1 cellular context compared by ENCODE assay signal in the genomic region with DNA sequence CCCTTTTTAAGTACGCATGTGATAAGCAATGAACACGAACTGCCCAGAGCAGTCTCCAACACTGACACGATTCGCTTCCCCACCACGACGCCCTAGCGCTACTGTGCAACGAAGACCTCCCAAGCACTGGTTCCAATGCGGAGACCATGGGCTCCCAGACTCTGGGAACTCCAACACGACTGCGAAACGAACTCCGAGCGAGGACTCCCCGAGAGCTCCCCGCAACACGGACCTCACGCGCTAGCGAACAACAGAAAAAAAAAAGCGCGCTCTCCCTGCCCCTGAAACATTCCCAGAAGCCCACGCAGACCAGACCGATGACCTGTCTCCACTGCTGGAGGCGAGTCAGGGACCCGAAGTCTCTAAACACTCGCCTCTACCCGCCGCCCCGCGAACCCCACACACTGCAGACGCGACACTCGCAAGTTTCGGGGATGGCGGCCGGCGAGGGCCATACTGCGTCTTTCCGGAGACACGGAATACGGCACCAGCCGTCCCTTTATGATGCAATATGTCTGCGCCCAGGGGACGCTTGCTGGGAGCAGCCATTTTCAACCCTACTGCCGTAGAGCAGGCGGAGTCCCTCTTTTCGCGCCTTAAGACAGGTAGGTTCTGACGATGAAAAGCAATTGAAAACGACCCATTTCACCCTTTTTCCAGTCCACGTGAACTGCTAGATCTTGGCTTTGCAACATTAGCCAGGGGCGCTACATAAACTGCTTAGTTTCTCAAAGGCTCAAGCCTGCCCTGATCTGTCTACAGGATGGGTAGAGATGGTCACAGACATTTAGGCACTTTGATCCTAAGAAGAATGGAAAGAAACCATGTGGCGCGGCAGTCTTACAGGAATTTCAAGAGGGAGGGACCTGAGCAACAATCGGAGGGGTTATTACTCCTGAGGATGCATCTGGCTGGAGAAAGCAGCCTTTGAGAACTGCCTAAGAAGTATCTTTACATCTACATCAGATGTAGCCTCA.
TF ChIP-seq lines count a peak whose summit lies in the region.

TSS of gene ZNF577 (minus strand) at position 430 of the 977 bp plus-strand sequence. CDS start 7,569 bp downstream, outside the sequence.

TF ChIP-seq in HEK293, 187 proteins besides CTCF, POLR2A, EP300 and RAD21 (continued from another document and continues in another):
- TF ChIP-seq REST (tag by site-specific recombination; IDR thresholded peaks at IDR 0.05) (no peak), ZNF350 (tag by site-specific recombination; IDR thresholded peaks at IDR 0.05) (no peak), ZNF174 (tag by site-specific recombination; IDR thresholded peaks at IDR 0.05) (no peak), KLF10 (tag by site-specific recombination; IDR thresholded peaks at IDR 0.05) (no peak), ZNF692 (tag by site-specific recombination; IDR thresholded peaks at IDR 0.05) (peak; percentile 48; the same call in 1 of the 2 replicates), ZNF792 (tag by site-specific recombination; IDR thresholded peaks at IDR 0.05) (no peak), TRIM28 (IDR thresholded peaks at IDR 0.05; ENCODE audit: borderline replicate concordance, low read length) (no peak), ZNF223 (tag by site-specific recombination; IDR thresholded peaks at IDR 0.05) (no peak), ZIC2 (tag by site-specific recombination; IDR thresholded peaks at IDR 0.05) (no peak), ZNF777 (tag by site-specific recombination; IDR thresholded peaks at IDR 0.05; ENCODE audit: borderline replicate concordance) (no peak), SALL2 (tag by site-specific recombination; IDR thresholded peaks at IDR 0.05; ENCODE audit: borderline replicate concordance) (no peak), SP3 (tag by site-specific recombination; IDR thresholded peaks at IDR 0.05) (peak; percentile 61), ZNF529 (tag by site-specific recombination; IDR thresholded peaks at IDR 0.05; ENCODE audit: insufficient replicate concordance) (no peak), ZNF148 (tag by site-specific recombination; IDR thresholded peaks at IDR 0.05; ENCODE audit: borderline replicate concordance) (no peak), ZFP3 (tag by site-specific recombination; IDR thresholded peaks at IDR 0.05; ENCODE audit: low read depth) (no peak), ZNF645 (tag by site-specific recombination; IDR thresholded peaks at IDR 0.05) (no peak), ZNF248 (tag by site-specific recombination; IDR thresholded peaks at IDR 0.05) (no peak), PATZ1 (tag by site-specific recombination; IDR thresholded peaks at IDR 0.05) (0 out of 2 replicates have a peak, but pooled peaks have one; percentile 25), ZNF837 (tag by site-specific recombination; IDR thresholded peaks at IDR 0.05) (no peak), ZNF555 (tag by site-specific recombination; conservative IDR thresholded peaks at IDR 0.05) (no peak), ZNF701 (tag by site-specific recombination; IDR thresholded peaks at IDR 0.05) (no peak), GLIS1 (tag by site-specific recombination; IDR thresholded peaks at IDR 0.05) (0 out of 2 replicates have a peak, but pooled peaks have one; percentile 16), ZNF544 (tag by site-specific recombination; IDR thresholded peaks at IDR 0.05) (no peak), ZNF658 (tag by site-specific recombination; IDR thresholded peaks at IDR 0.05) (no peak), ZNF660 (tag by site-specific recombination; IDR thresholded peaks at IDR 0.05) (no peak), ZNF626 (tag by site-specific recombination; IDR thresholded peaks at IDR 0.05) (0 out of 2 replicates have a peak, but pooled peaks have one; percentile 14), ZNF416 (tag by site-specific recombination; IDR thresholded peaks at IDR 0.05) (no peak), ZNF302 (tag by site-specific recombination; IDR thresholded peaks at IDR 0.05; ENCODE audit: low read depth) (no peak), ZNF473 (tag by site-specific recombination; IDR thresholded peaks at IDR 0.05) (no peak), ZXDB (tag by site-specific recombination; IDR thresholded peaks at IDR 0.05) (peak; percentile 73; the same call in 1 of the 2 replicates)
- TF ChIP-seq, protein P1, sequence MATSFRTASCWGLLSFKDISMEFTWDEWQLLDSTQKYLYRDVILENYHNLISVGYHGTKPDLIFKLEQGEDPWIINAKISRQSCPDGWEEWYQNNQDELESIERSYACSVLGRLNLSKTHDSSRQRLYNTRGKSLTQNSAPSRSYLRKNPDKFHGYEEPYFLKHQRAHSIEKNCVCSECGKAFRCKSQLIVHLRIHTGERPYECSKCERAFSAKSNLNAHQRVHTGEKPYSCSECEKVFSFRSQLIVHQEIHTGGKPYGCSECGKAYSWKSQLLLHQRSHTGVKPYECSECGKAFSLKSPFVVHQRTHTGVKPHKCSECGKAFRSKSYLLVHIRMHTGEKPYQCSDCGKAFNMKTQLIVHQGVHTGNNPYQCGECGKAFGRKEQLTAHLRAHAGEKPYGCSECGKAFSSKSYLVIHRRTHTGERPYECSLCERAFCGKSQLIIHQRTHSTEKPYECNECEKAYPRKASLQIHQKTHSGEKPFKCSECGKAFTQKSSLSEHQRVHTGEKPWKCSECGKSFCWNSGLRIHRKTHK (tag by site-specific recombination; IDR thresholded peaks at IDR 0.05): no peak
- TF ChIP-seq, protein P2, sequence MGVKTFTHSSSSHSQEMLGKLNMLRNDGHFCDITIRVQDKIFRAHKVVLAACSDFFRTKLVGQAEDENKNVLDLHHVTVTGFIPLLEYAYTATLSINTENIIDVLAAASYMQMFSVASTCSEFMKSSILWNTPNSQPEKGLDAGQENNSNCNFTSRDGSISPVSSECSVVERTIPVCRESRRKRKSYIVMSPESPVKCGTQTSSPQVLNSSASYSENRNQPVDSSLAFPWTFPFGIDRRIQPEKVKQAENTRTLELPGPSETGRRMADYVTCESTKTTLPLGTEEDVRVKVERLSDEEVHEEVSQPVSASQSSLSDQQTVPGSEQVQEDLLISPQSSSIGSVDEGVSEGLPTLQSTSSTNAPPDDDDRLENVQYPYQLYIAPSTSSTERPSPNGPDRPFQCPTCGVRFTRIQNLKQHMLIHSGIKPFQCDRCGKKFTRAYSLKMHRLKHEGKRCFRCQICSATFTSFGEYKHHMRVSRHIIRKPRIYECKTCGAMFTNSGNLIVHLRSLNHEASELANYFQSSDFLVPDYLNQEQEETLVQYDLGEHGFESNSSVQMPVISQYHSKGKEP (tag by site-specific recombination; IDR thresholded peaks at IDR 0.05): no peak
- TF ChIP-seq, protein P3, sequence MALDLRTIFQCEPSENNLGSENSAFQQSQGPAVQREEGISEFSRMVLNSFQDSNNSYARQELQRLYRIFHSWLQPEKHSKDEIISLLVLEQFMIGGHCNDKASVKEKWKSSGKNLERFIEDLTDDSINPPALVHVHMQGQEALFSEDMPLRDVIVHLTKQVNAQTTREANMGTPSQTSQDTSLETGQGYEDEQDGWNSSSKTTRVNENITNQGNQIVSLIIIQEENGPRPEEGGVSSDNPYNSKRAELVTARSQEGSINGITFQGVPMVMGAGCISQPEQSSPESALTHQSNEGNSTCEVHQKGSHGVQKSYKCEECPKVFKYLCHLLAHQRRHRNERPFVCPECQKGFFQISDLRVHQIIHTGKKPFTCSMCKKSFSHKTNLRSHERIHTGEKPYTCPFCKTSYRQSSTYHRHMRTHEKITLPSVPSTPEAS (tag by site-specific recombination; IDR thresholded peaks at IDR 0.05): no peak
- TF ChIP-seq, protein P4, sequence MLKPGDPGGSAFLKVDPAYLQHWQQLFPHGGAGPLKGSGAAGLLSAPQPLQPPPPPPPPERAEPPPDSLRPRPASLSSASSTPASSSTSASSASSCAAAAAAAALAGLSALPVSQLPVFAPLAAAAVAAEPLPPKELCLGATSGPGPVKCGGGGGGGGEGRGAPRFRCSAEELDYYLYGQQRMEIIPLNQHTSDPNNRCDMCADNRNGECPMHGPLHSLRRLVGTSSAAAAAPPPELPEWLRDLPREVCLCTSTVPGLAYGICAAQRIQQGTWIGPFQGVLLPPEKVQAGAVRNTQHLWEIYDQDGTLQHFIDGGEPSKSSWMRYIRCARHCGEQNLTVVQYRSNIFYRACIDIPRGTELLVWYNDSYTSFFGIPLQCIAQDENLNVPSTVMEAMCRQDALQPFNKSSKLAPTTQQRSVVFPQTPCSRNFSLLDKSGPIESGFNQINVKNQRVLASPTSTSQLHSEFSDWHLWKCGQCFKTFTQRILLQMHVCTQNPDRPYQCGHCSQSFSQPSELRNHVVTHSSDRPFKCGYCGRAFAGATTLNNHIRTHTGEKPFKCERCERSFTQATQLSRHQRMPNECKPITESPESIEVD (tag by site-specific recombination; IDR thresholded peaks at IDR 0.05): no peak
- TF ChIP-seq, protein P5, sequence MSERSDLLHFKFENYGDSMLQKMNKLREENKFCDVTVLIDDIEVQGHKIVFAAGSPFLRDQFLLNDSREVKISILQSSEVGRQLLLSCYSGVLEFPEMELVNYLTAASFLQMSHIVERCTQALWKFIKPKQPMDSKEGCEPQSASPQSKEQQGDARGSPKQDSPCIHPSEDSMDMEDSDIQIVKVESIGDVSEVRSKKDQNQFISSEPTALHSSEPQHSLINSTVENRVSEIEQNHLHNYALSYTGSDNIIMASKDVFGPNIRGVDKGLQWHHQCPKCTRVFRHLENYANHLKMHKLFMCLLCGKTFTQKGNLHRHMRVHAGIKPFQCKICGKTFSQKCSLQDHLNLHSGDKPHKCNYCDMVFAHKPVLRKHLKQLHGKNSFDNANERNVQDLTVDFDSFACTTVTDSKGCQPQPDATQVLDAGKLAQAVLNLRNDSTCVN (tag by site-specific recombination; optimal IDR thresholded peaks at IDR 0.05): peak; percentile 28
